33 cellular contexts compared by ENCODE assay signal in genomic region chr18:71643822-71644221, GRCh38.
"Had no signal": no experiment of that assay in that cellular context is flagged by ENCODE, and none has a peak within 500 bp of the region (broad histone marks: within the 10 kb centered on the region; RNA-seq: fewer than 3 reads in every experiment).

No MANE protein-coding gene starts in this region.

- H3K4me3 ChIP-seq: adrenal gland, ascending aorta, body of pancreas, breast epithelium, cardiac muscle cell had no signal

- ATAC-seq: activated naive CD4-positive, alpha-beta T cell treated with anti-CD3 and anti-CD28 coated beads, Interleukin-2, amount 50 U/mL, for 72 hours; activated naive CD8-positive, alpha-beta T cell treated with anti-CD3 and anti-CD28 coated beads, Interleukin-2, amount 50 U/mL, for 24 hours; activated T-cell treated with anti-CD3 and anti-CD28 coated beads, Interleukin-2, amount 50 U/mL, for 4 hours; activated T-cell treated with anti-CD3 and anti-CD28 coated beads, Interleukin-2, amount 50 U/mL, for 72 hours; activated T-helper 17 cell treated with anti-CD3 and anti-CD28 coated beads, Interleukin-2, amount 50 U/mL, for 72 hours; body of pancreas had no signal

- H3K36me3 ChIP-seq: adrenal gland, ascending aorta, brain microvascular endothelial cell, breast epithelium, cardiac muscle cell had no signal

- DNase-seq: activated effector memory CD4-positive, alpha-beta T cell treated with anti-CD3 and anti-CD28 coated beads, Interleukin-2, amount 50 U/mL, for 16 hours; activated effector memory CD4-positive, alpha-beta T cell treated with Interleukin-2 at 50 U/mL for 16 hours; activated gamma-delta T cell; activated gamma-delta T cell treated with Interleukin-2 at 50 U/mL for 16 hours; activated naive CD4-positive, alpha-beta T cell; activated naive CD4-positive, alpha-beta T cell treated with anti-CD3 and anti-CD28 coated beads for 36 hours; activated naive CD4-positive, alpha-beta T cell treated with anti-CD3 and anti-CD28 coated beads, Interleukin-2, amount 10 ng/mL, durations not matched to agents 7 days and 5 days; activated naive CD4-positive, alpha-beta T cell treated with anti-CD3 and anti-CD28 coated beads, Interleukin-2, amount 50 U/mL, for 16 hours; activated naive CD4-positive, alpha-beta T cell treated with Interleukin-2 at 50 U/mL for 16 hours; activated naive CD8-positive, alpha-beta T cell treated with anti-CD3 and anti-CD28 coated beads for 36 hours; activated naive CD8-positive, alpha-beta T cell treated with anti-CD3 and anti-CD28 coated beads, Interleukin-2, amount 10 ng/mL, durations not matched to agents 7 days and 5 days; activated naive CD8-positive, alpha-beta T cell treated with anti-CD3 and anti-CD28 coated beads, Interleukin-2, amount 50 U/mL, for 24 hours; activated T-cell treated with anti-CD3 and anti-CD28 coated beads, Interleukin-2, amount 50 U/mL, for 24 hours; activated T-cell treated with anti-CD3 and anti-CD28 coated beads, Interleukin-2, amount 50 U/mL, for 4 hours; activated T-cell treated with anti-CD3 and anti-CD28 coated beads, Interleukin-2, amount 50 U/mL, for 48 hours; activated T-cell treated with anti-CD3 and anti-CD28 coated beads, Interleukin-2, amount 50 U/mL, for 72 hours; adrenal gland; amniotic stem cell; amygdala; anterior cingulate cortex; aorta; body of pancreas; brain microvascular endothelial cell; caudate nucleus; central memory CD4-positive, alpha-beta T cell; cerebellar nuclear complex had no signal

- H3K4me1 ChIP-seq: adrenal gland, ascending aorta, body of pancreas, breast epithelium had no signal

- FAIRE-seq: astrocyte, bronchial epithelial cell had no signal

- H3K27ac ChIP-seq: adrenal gland, ascending aorta, body of pancreas, brain microvascular endothelial cell, breast epithelium, cardiac muscle cell had no signal

- H3K9me3 ChIP-seq: adrenal gland, ascending aorta, body of pancreas, breast epithelium had no signal

- H3K27me3 ChIP-seq: adrenal gland, ascending aorta, body of pancreas, brain microvascular endothelial cell, breast epithelium, cardiac muscle cell had no signal
